7 cellular contexts compared by ENCODE assay signal in the genomic region with DNA sequence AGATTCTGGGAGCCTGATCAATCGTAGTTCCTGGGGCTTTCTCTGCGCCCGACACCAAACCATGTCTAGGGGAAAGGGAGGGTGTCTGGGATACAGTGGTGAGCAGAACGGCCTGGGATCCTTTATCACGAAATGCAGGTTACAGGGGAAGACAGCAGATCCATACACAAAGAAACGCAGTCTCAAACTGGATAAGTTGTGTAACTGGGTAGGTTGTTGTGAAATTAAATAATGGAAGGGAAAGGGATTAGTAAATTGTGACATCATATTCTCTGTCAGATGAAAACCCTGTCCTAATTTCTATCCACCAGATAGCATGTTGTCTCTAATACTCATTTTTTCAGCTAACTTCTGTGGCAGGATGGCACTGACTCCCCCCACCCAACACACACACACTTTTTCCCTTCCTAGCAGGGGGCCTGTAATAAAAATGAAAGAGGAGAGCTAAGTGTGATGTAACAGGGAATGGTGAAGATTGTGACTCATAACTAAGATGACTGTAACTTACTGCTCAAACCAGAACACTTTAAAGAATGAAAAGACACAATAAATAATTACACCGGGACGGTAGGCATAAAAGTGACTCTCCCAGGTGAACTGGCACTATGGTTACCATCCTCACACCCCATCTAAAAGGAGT. TPM values are rescaled to one million over a fixed set of nuclear protein-coding genes. Genes with fewer than 3 reads are reported as not detected.
DNase-seq lines count a peak whose midpoint lies in the region; ATAC-seq and TF ChIP-seq lines count a peak whose summit lies in the region.

No MANE protein-coding gene starts in this region.

- H3K27ac ChIP-seq in HCT116 (ENCODE audit: low read depth, low read length) (peak overlapping the region; percentile 65), RWPE2 (ENCODE audit: poor library complexity, severe bottlenecking) (peak overlapping the region; percentile 76), cingulate gyrus (ENCODE audit: low read depth, low read length) (peak overlapping the region; percentile 81)

- intact Hi-C loops in HCT116 (cut with micrococcal nuclease) = loop anchor here (5.0 kb wide), 1 partner anchor 54 kb away; a partner anchor contains a TSS

- ATAC-seq in HCT116 = no peak
- peak; percentile 33 for ATAC-seq in RWPE2 (ENCODE audit: low read depth)
- no peak for ATAC-seq in naive thymus-derived CD8-positive, alpha-beta T cell
- ATAC-seq in GM21825 (IDR thresholded peaks at IDR 0.05; ENCODE audit: unreplicated experiment) = no peak

- TF ChIP-seq CTCF in HCT116 (IDR thresholded peaks at IDR 0.05 in 2 of 3, conservative IDR thresholded peaks at IDR 0.05 in 1 of 3; ENCODE audit: borderline replicate concordance in 1 of 3, insufficient read depth in 1 of 3, low read depth in 2 of 3, low read length in 2 of 3) = no peak
- TF ChIP-seq CTCF in RWPE2 (IDR thresholded peaks at IDR 0.05; ENCODE audit: poor library complexity, severe bottlenecking) = no peak
- TF ChIP-seq CTCF in GM10248 (IDR thresholded peaks at IDR 0.05; ENCODE audit: control extremely low read depth, extremely low read depth, low read depth, missing control alignments) = no peak

- peaks cover 39% of the 10 kb centered on the region for H3K79me2 ChIP-seq in HCT116 (ENCODE audit: insufficient read depth, low read length)

- peak overlapping the region; percentile 78 to 98 (median 95) for H3K27ac Mint-ChIP-seq in naive thymus-derived CD8-positive, alpha-beta T cell

- peak overlapping the region; percentile 76 for H3K9ac ChIP-seq in HCT116 (ENCODE audit: low read length)

- TF ChIP-seq RAD21 in HCT116 (IDR thresholded peaks at IDR 0.05; ENCODE audit: low read depth) = no peak

- RAD21 ChIA-PET in HCT116 (lab: Charles Lee; ENCODE audit: low non-redundant PET in 1 of 2, low total read pairs in 2 of 2, uncharacterized antibody in 2 of 2, unreplicated experiment in 2 of 2) = no interaction called here

- DNase-seq in HCT116 (ENCODE audit: low read depth, low spot score) = no peak
- DNase-seq in RWPE2 (ENCODE audit: low spot score) = no peak
- no peak for DNase-seq in naive thymus-derived CD8-positive, alpha-beta T cell
- DNase-seq in globus pallidus (ENCODE audit: low spot score) = no peak
- DNase-seq in GM10248 (ENCODE audit: extremely low spot score) = no peak

- no peaks in the 10 kb centered on the region for H3K9me3 Mint-ChIP-seq in naive thymus-derived CD8-positive, alpha-beta T cell

- H3K27me3 ChIP-seq in HCT116 (ENCODE audit: insufficient read depth, low read length) (no peaks in the 10 kb centered on the region), RWPE2 (ENCODE audit: insufficient read depth, poor library complexity, severe bottlenecking) (no peaks in the 10 kb centered on the region)

- no peak for TF ChIP-seq POLR2A in HCT116 (IDR thresholded peaks at IDR 0.05; ENCODE audit: borderline replicate concordance, extremely low read depth, insufficient read depth, insufficient read length)

- H3K4me1 ChIP-seq in HCT116 (ENCODE audit: control insufficient read depth in 1 of 2, insufficient read depth in 2 of 2, low read length in 2 of 2) = peaks cover 13 to 36% of the 10 kb centered on the region in 2 experiments
- H3K4me1 ChIP-seq in RWPE2 (ENCODE audit: insufficient read depth, poor library complexity, severe bottlenecking) = peaks cover 27% of the 10 kb centered on the region

- H3K36me3 Mint-ChIP-seq in naive thymus-derived CD8-positive, alpha-beta T cell = peaks cover 0 to 5% (median 0%) of the 10 kb centered on the region in 3 donors

- H3K4me3 ChIP-seq in HCT116 (replicated peaks in 1 of 2; ENCODE audit: low read depth in 1 of 2, low read length in 2 of 2) (peak overlapping the region; percentile 69 to 91), RWPE2 (ENCODE audit: severe bottlenecking) (no peak overlapping the region)

- CTCF ChIA-PET in HCT116 (lab: Charles Lee) = interaction anchor here (1.1 to 1.6 kb wide), 2 partner anchors 51 to 54 kb away, joined by 3 to 5 read pairs; a partner anchor contains a TSS
- CTCF ChIA-PET in GM10248 (lab: Yijun Ruan, JAX) = interaction anchor here (1.2 to 5.8 kb wide), 11 partner anchors 9 to 918 kb away, joined by 3 to 38 read pairs (median 5); a partner anchor contains a TSS

- H4K20me1 ChIP-seq in HCT116 (ENCODE audit: insufficient read depth) = no peaks in the 10 kb centered on the region

- no peaks in the 10 kb centered on the region for H3K9me2 ChIP-seq in HCT116 (ENCODE audit: insufficient read depth)

- H3K9me3 ChIP-seq in HCT116 (ENCODE audit: control insufficient read depth in 1 of 2, insufficient read depth in 1 of 2, low read depth in 1 of 2, low read length in 2 of 2) (no peaks in the 10 kb centered on the region), RWPE2 (ENCODE audit: severe bottlenecking) (no peaks in the 10 kb centered on the region)

- H3K36me3 ChIP-seq in HCT116 (ENCODE audit: control insufficient read depth in 1 of 2, insufficient read depth in 2 of 2, low read length in 2 of 2) = no peaks in the 10 kb centered on the region
- peaks cover 6% of the 10 kb centered on the region for H3K36me3 ChIP-seq in RWPE2 (ENCODE audit: low read depth)

- H3K4me2 ChIP-seq in HCT116 (ENCODE audit: low read length) = peak overlapping the region; percentile 83

- BruUV-seq in HCT116 (replicated peaks; lab: Mats Ljungman, UMichigan) = TSS peak; percentile 93

- H3K4me1 Mint-ChIP-seq in naive thymus-derived CD8-positive, alpha-beta T cell = peaks cover 21 to 48% (median 40%) of the 10 kb centered on the region in 4 donors

- peak overlapping the region; percentile 94 for H2AFZ ChIP-seq in HCT116 (ENCODE audit: low read depth, low read length, poor library complexity, severe bottlenecking)

- peak overlapping the region; percentile 85 to 95 (median 91) for H3K4me3 Mint-ChIP-seq in naive thymus-derived CD8-positive, alpha-beta T cell

- H3K27me3 Mint-ChIP-seq in naive thymus-derived CD8-positive, alpha-beta T cell = no peaks in the 10 kb centered on the region

- POLR2A ChIA-PET in HCT116 (lab: Charles Lee) (interaction anchor here (1.5 kb wide), 1 partner anchor 53 kb away, joined by 4 read pairs; no protein-coding TSS in a partner anchor), GM10248 (lab: Yijun Ruan, JAX) (interaction anchor here (1.5 kb wide), 1 partner anchor 217 kb away, joined by 5 read pairs; no protein-coding TSS in a partner anchor)
- POLR2A ChIA-PET in naive thymus-derived CD8-positive, alpha-beta T cell (lab: Charles Lee) = interaction anchor here (2.2 kb wide), 1 partner anchor 184 kb away, joined by 5 read pairs; a partner anchor contains a TSS

TF ChIP-seq in HCT116, 20 proteins besides CTCF, POLR2A, EP300 and RAD21:
- TF ChIP-seq FOSL1 (IDR thresholded peaks at IDR 0.05; ENCODE audit: low read depth) = peak; percentile 77
- peak; percentile 49; the same call in 1 of the 2 replicates for TF ChIP-seq CBX3 (IDR thresholded peaks at IDR 0.05; ENCODE audit: low read depth)
- TF ChIP-seq ZFX (IDR thresholded peaks at IDR 0.05) = no peak; the same call in 1 of the 2 replicates
- no peak; the same call in 1 of the 2 replicates for TF ChIP-seq SIN3A (IDR thresholded peaks at IDR 0.05; ENCODE audit: low read depth)
- TF ChIP-seq JUND (IDR thresholded peaks at IDR 0.05) = peak; percentile 76
- peak; percentile 84 for TF ChIP-seq CEBPB (IDR thresholded peaks at IDR 0.05; ENCODE audit: low read depth)
- TF ChIP-seq, protein P1, sequence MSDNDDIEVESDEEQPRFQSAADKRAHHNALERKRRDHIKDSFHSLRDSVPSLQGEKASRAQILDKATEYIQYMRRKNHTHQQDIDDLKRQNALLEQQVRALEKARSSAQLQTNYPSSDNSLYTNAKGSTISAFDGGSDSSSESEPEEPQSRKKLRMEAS (IDR thresholded peaks at IDR 0.05) = no peak
- no peak for TF ChIP-seq EZH2phosphoT487 (IDR thresholded peaks at IDR 0.05; ENCODE audit: borderline replicate concordance)
- peak; percentile 22; the same call in 1 of the 2 replicates for TF ChIP-seq EGR1 (IDR thresholded peaks at IDR 0.05; ENCODE audit: low read depth)
- TF ChIP-seq POLR2AphosphoS5 (IDR thresholded peaks at IDR 0.05; ENCODE audit: low read depth, low read length) = no peak
- no peak for TF ChIP-seq SRF (IDR thresholded peaks at IDR 0.05; ENCODE audit: low read depth)
- TF ChIP-seq TCF7L2 (IDR thresholded peaks at IDR 0.05; ENCODE audit: borderline replicate concordance, extremely low read depth, insufficient read depth, insufficient read length) = no peak
- TF ChIP-seq SP1 (IDR thresholded peaks at IDR 0.05; ENCODE audit: low read depth) = peak; percentile 69
TF ChIP-seq in HCT116: peak in this region for 6.

RNA-seq across cellular contexts. Expression of a gene that starts 0.8 kb away (rescaled TPM):
- 48.6 TPM for total RNA-seq in HCT116 (2021; ENCODE audit: unreplicated experiment)
- polyA plus RNA-seq in HCT116 (2012) = 48.6 and 48.8 TPM in 2 replicates
- 10 to 100 TPM; 75.4 to 77.6 TPM for total RNA-seq in naive thymus-derived CD8-positive, alpha-beta T cell
- polyA plus RNA-seq in naive thymus-derived CD8-positive, alpha-beta T cell = 10 to 100 TPM; 54.7 to 57.8 (median 56.5) TPM

RNA-seq across cellular contexts. Expression of a gene that starts 53.8 kb away (rescaled TPM):
- total RNA-seq in HCT116 (2021; ENCODE audit: unreplicated experiment) = 22.8 TPM
- polyA plus RNA-seq in HCT116 (2012) = 19.3 and 20.8 TPM in 2 replicates
- 10 to 100 TPM; 24.2 to 24.8 TPM for total RNA-seq in naive thymus-derived CD8-positive, alpha-beta T cell
- 10 to 100 TPM; 35.2 to 38.2 (median 37.6) TPM for polyA plus RNA-seq in naive thymus-derived CD8-positive, alpha-beta T cell
